In genomic region chr22:47151064-47151463, GRCh38 we compare ENCODE assay signal across 25 cellular contexts.
A peak's percentile ranks its signal among the peaks of the same experiment; 100 is the strongest.
DNase-seq lines count a peak whose midpoint lies in the region; ATAC-seq and TF ChIP-seq lines count a peak whose summit lies in the region.
"Had no signal": no experiment of that assay in that cellular context is flagged by ENCODE, and none has a peak within 500 bp of the region (broad histone marks: within the 10 kb centered on the region; RNA-seq: fewer than 3 reads in every experiment).

No MANE protein-coding gene starts in this region.

- DNase-seq in activated naive CD4-positive, alpha-beta T cell treated with anti-CD3 and anti-CD28 coated beads, Interleukin-2, amount 50 U/mL, for 72 hours (ENCODE audit: low spot score in 2 of 2), result no peak
- DNase-seq in activated naive CD4-positive, alpha-beta T cell (lab: John Stamatoyannopoulos, UW), result no peak
- DNase-seq in SJSA1 (ENCODE audit: low read depth in 1 of 2, low spot score in 2 of 2), result no peak
- no peak for DNase-seq in neural crest cell (ENCODE audit: low read depth, low spot score)
- DNase-seq in RKO (ENCODE audit: low spot score), result no peak
- DNase-seq in DMS53 treated with DMSO at 0.1 percent for 48 hours (lab: John Stamatoyannopoulos, UW; ENCODE audit: unreplicated experiment), result no peak
- no peak for DNase-seq in amniotic stem cell (lab: John Stamatoyannopoulos, UW)
- DNase-seq: C1 segment of cervical spinal cord; CD4-positive, alpha-beta memory T cell; COR-L47; DMS53; GDM1; HFFc6; MM.1S; NCI-H2029; NCI-H446; NCI-H524 treated with DMSO at 0.1 percent for 48 hours; NCI-H774; NK-92 treated with Interleukin-12 subunit alpha and Interleukin-12 subunit beta, amount 100 ng/mL, for 24 hours; Right ventricle myocardium superior; RPMI8226 had no signal

- H3K27me3 ChIP-seq in SJSA1 (replicated peaks), result no peaks in the 10 kb centered on the region

- H3K4me3 ChIP-seq in SJSA1, result no peak overlapping the region
- H3K4me3 ChIP-seq: GM12878, GM23338, HAP-1, PC-9 had no signal

- TF ChIP-seq CTCF in neural crest cell (conservative IDR thresholded peaks at IDR 0.05), result no peak

- H3K36me3 Mint-ChIP-seq in activated naive CD4-positive, alpha-beta T cell treated with anti-CD3 and anti-CD28 coated beads, Interleukin-2, amount 50 U/mL, for 72 hours, result no peaks in the 10 kb centered on the region
- no peaks in the 10 kb centered on the region for H3K36me3 Mint-ChIP-seq in neural crest cell (ENCODE audit: low read depth)

- H3K4me1 ChIP-seq in SJSA1 (replicated peaks), result peaks cover 41% of the 10 kb centered on the region
- H3K4me1 ChIP-seq: HAP-1 had no signal

- H3K4me3 Mint-ChIP-seq in neural crest cell, result no peak overlapping the region
- H3K4me3 Mint-ChIP-seq: CD4-positive, alpha-beta memory T cell; GM23338; HFFc6 had no signal

- no peaks in the 10 kb centered on the region for H3K27me3 Mint-ChIP-seq in neural crest cell (ENCODE audit: low read depth)
- H3K27me3 Mint-ChIP-seq: CD4-positive, alpha-beta memory T cell had no signal

- H3K9me3 ChIP-seq in SJSA1 (replicated peaks), result no peaks in the 10 kb centered on the region
- H3K9me3 ChIP-seq: HAP-1 had no signal

- peaks cover 3% of the 10 kb centered on the region for H3K4me1 Mint-ChIP-seq in neural crest cell
- H3K4me1 Mint-ChIP-seq: GM23338 had no signal

- peak overlapping the region; percentile 33 for H3K27ac ChIP-seq in SJSA1
- H3K27ac ChIP-seq: PC-9 had no signal

- no peaks in the 10 kb centered on the region for H3K9me3 Mint-ChIP-seq in activated naive CD4-positive, alpha-beta T cell treated with anti-CD3 and anti-CD28 coated beads, Interleukin-2, amount 50 U/mL, for 72 hours
- H3K9me3 Mint-ChIP-seq in neural crest cell, result no peaks in the 10 kb centered on the region

- peak overlapping the region; percentile 20 to 60 for H3K27ac Mint-ChIP-seq in activated naive CD4-positive, alpha-beta T cell treated with anti-CD3 and anti-CD28 coated beads, Interleukin-2, amount 50 U/mL, for 72 hours
- H3K27ac Mint-ChIP-seq in neural crest cell (ENCODE audit: unreplicated experiment), result peak overlapping the region; percentile 84
- H3K27ac Mint-ChIP-seq: GM23338, HFFc6 had no signal

- no peak for ATAC-seq in activated naive CD4-positive, alpha-beta T cell treated with anti-CD3 and anti-CD28 coated beads, Interleukin-2, amount 50 U/mL, for 72 hours
- ATAC-seq: GM12878, GM23338 had no signal

- H3K36me3 ChIP-seq in SJSA1, result no peaks in the 10 kb centered on the region
- H3K36me3 ChIP-seq: HAP-1 had no signal
